Comparison of ENCODE assay signal across 26 cellular contexts in genomic region chr4:148091896-148092295, GRCh38.
"Had no signal": no experiment of that assay in that cellular context is flagged by ENCODE, and none has a peak within 500 bp of the region (broad histone marks: within the 10 kb centered on the region; RNA-seq: fewer than 3 reads in every experiment).

No MANE protein-coding gene starts in this region.

- H3K4me1 ChIP-seq: ascending aorta, body of pancreas had no signal

- H3K9me3 ChIP-seq: ascending aorta, body of pancreas had no signal

- H3K4me3 ChIP-seq: ascending aorta, body of pancreas, SK-N-MC had no signal

- H3K27me3 ChIP-seq: ascending aorta, body of pancreas had no signal

- H3K27me3 Mint-ChIP-seq: activated CD4-positive, alpha-beta memory T cell treated with anti-CD3 and anti-CD28 coated beads for 36 hours; activated CD4-positive, alpha-beta T cell treated with anti-CD3 and anti-CD28 coated beads, Interleukin-2, amount 10 ng/mL, durations not matched to agents 7 days and 5 days; activated naive CD8-positive, alpha-beta T cell treated with anti-CD3 and anti-CD28 coated beads, Interleukin-2, amount 50 U/mL, for 24 hours; central memory CD8-positive, alpha-beta T cell; T-cell had no signal

- H3K27ac Mint-ChIP-seq: activated CD4-positive, alpha-beta memory T cell treated with anti-CD3 and anti-CD28 coated beads for 36 hours; activated CD4-positive, alpha-beta T cell treated with anti-CD3 and anti-CD28 coated beads, Interleukin-2, amount 10 ng/mL, durations not matched to agents 7 days and 5 days; activated naive CD4-positive, alpha-beta T cell treated with anti-CD3 and anti-CD28 coated beads, Interleukin-2, amount 50 U/mL, for 72 hours; activated naive CD8-positive, alpha-beta T cell treated with anti-CD3 and anti-CD28 coated beads, Interleukin-2, amount 50 U/mL, for 24 hours; T-cell had no signal

- H3K4me1 Mint-ChIP-seq: activated CD4-positive, alpha-beta T cell treated with anti-CD3 and anti-CD28 coated beads, Interleukin-2, amount 10 ng/mL, durations not matched to agents 7 days and 5 days had no signal

- DNase-seq: activated CD4-positive, alpha-beta memory T cell treated with anti-CD3 and anti-CD28 coated beads for 36 hours; activated CD4-positive, alpha-beta T cell treated with anti-CD3 and anti-CD28 coated beads, Interleukin-2, amount 10 ng/mL, durations not matched to agents 7 days and 5 days; activated CD4-positive, CD25-positive, alpha-beta regulatory T cell; activated CD8-positive, alpha-beta memory T cell treated with anti-CD3 and anti-CD28 coated beads for 24 hours; activated effector memory CD4-positive, alpha-beta T cell treated with anti-CD3 and anti-CD28 coated beads, Interleukin-2, amount 50 U/mL, for 16 hours; activated naive CD4-positive, alpha-beta T cell treated with Interleukin-2 at 50 U/mL for 16 hours; activated naive CD8-positive, alpha-beta T cell treated with anti-CD3 and anti-CD28 coated beads, Interleukin-2, amount 50 U/mL, for 24 hours; activated T-cell treated with anti-CD3 and anti-CD28 coated beads, Interleukin-2, amount 50 U/mL, for 4 hours; amniotic stem cell; body of pancreas; KG1; MV-4-11; NCI-H1092 treated with DMSO at 0.1 percent for 48 hours; NCI-H1417 treated with DMSO at 0.1 percent for 48 hours; NCI-H1694; NCI-H2029; NCI-H524; NCI-H748 treated with DMSO at 0.1 percent for 48 hours; SIG-M5; T-cell; T-helper 2 cell; T1000 had no signal

- H3K4me3 Mint-ChIP-seq: activated CD4-positive, alpha-beta memory T cell treated with anti-CD3 and anti-CD28 coated beads for 36 hours; activated CD4-positive, alpha-beta T cell treated with anti-CD3 and anti-CD28 coated beads, Interleukin-2, amount 10 ng/mL, durations not matched to agents 7 days and 5 days; activated naive CD8-positive, alpha-beta T cell treated with anti-CD3 and anti-CD28 coated beads, Interleukin-2, amount 50 U/mL, for 24 hours; activated T-cell treated with anti-CD3 and anti-CD28 coated beads, Interleukin-2, amount 50 U/mL, for 4 hours; central memory CD8-positive, alpha-beta T cell; T-cell had no signal

- H3K27ac ChIP-seq: ascending aorta, body of pancreas, SK-N-MC had no signal

- ATAC-seq: activated naive CD4-positive, alpha-beta T cell treated with anti-CD3 and anti-CD28 coated beads, Interleukin-2, amount 50 U/mL, for 72 hours; activated naive CD8-positive, alpha-beta T cell treated with anti-CD3 and anti-CD28 coated beads, Interleukin-2, amount 50 U/mL, for 24 hours; activated T-cell treated with anti-CD3 and anti-CD28 coated beads, Interleukin-2, amount 50 U/mL, for 4 hours; body of pancreas; T-cell had no signal

- H3K9me3 Mint-ChIP-seq: activated CD4-positive, alpha-beta T cell treated with anti-CD3 and anti-CD28 coated beads, Interleukin-2, amount 10 ng/mL, durations not matched to agents 7 days and 5 days; activated naive CD8-positive, alpha-beta T cell treated with anti-CD3 and anti-CD28 coated beads, Interleukin-2, amount 50 U/mL, for 24 hours; activated T-cell treated with anti-CD3 and anti-CD28 coated beads, Interleukin-2, amount 50 U/mL, for 4 hours; central memory CD8-positive, alpha-beta T cell; T-cell had no signal
